ENCODE assay signal across 8 cellular contexts in genomic region chr11:65435330-65435931, GRCh38. TPM values are rescaled to one million over a fixed set of nuclear protein-coding genes. Genes with fewer than 3 reads are reported as not detected.
DNase-seq lines count a peak whose midpoint lies in the region; ATAC-seq and TF ChIP-seq lines count a peak whose summit lies in the region.
"Had no signal": no experiment of that assay in that cellular context is flagged by ENCODE, and none has a peak within 500 bp of the region (broad histone marks: within the 10 kb centered on the region; RNA-seq: fewer than 3 reads in every experiment).

No MANE protein-coding gene starts in this region.

- intact Hi-C loops in adrenal gland (cut with DNase I) (no loop called here), stomach (cut with DNase I; ENCODE audit: low total_unique reads) (no loop called here)

- DNase-seq in M059J (ENCODE audit: low read depth) (peak; percentile 47), adrenal gland (peak in 5 of 7 donors; percentile 27 to 56 (median 43)), hepatocyte (ENCODE audit: low spot score) (no peak), stomach (no peak), DMS79 (lab: John Stamatoyannopoulos, UW) (no peak), ecto neural progenitor cell (ENCODE audit: low spot score) (no peak)
- DNase-seq: MG63 had no signal

- no peak for TF ChIP-seq CTCF in adrenal gland (IDR thresholded peaks at IDR 0.05)
- no peak for TF ChIP-seq CTCF in hepatocyte (IDR thresholded peaks at IDR 0.05; ENCODE audit: poor library complexity)
- TF ChIP-seq CTCF in stomach (IDR thresholded peaks at IDR 0.05) = no peak

- WGBS in adrenal gland, 4 donors = 78 to 92% (median 82%) methylated on average over 6 to 9 of the region's 9 CpGs
- WGBS in hepatocyte (ENCODE audit: low lambda C conversion rate, missing lambda C conversion rate) = 89% methylated on average over 9 of the region's 9 CpGs
- WGBS in stomach, 5 donors = 75 to 85% (median 80%) methylated on average over 9 of the region's 9 CpGs

- H3K36me3 ChIP-seq in adrenal gland (replicated peaks in 1 of 2) (peaks cover 0 to 58% of the 10 kb centered on the region in 2 donors), hepatocyte (replicated peaks; ENCODE audit: insufficient read depth, low read depth) (no peaks in the 10 kb centered on the region), stomach (peaks cover 49 to 75% (median 66%) of the 10 kb centered on the region in 4 donors)

- no peak overlapping the region for H2AFZ ChIP-seq in hepatocyte

- H3K4me2 ChIP-seq in hepatocyte = no peak overlapping the region

- peak overlapping the region; percentile 39 to 100 (median 73) for H3K27ac ChIP-seq in adrenal gland
- peak overlapping the region; percentile 36 for H3K27ac ChIP-seq in hepatocyte
- peak overlapping the region in 4 of 5 donors; percentile 31 to 63 (median 55) for H3K27ac ChIP-seq in stomach

- no peak for TF ChIP-seq EP300 in stomach (IDR thresholded peaks at IDR 0.05)

- peaks cover 67% of the 10 kb centered on the region for H4K20me1 ChIP-seq in hepatocyte (ENCODE audit: insufficient read depth, poor library complexity, severe bottlenecking)

- H3K9me3 ChIP-seq in adrenal gland (replicated peaks in 1 of 3) = no peaks in the 10 kb centered on the region
- no peaks in the 10 kb centered on the region for H3K9me3 ChIP-seq in hepatocyte (ENCODE audit: low read depth)
- no peaks in the 10 kb centered on the region for H3K9me3 ChIP-seq in stomach
- H3K9me3 ChIP-seq: MG63 had no signal

- H3K4me1 ChIP-seq in adrenal gland (replicated peaks in 1 of 2) (peaks cover 47 to 100% of the 10 kb centered on the region in 2 donors), hepatocyte (ENCODE audit: insufficient read depth) (no peaks in the 10 kb centered on the region), stomach (peaks cover 48 to 97% (median 68%) of the 10 kb centered on the region in 4 donors)

- H3K27me3 ChIP-seq in adrenal gland = no peaks in the 10 kb centered on the region
- no peaks in the 10 kb centered on the region for H3K27me3 ChIP-seq in hepatocyte
- no peaks in the 10 kb centered on the region for H3K27me3 ChIP-seq in stomach
- H3K27me3 ChIP-seq: MG63 had no signal

- TF ChIP-seq POLR2A in adrenal gland (IDR thresholded peaks at IDR 0.05) (no peak), stomach (IDR thresholded peaks at IDR 0.05) (no peak)

- ATAC-seq in HG02763 (IDR thresholded peaks at IDR 0.05; ENCODE audit: unreplicated experiment) = no peak

- no peaks in the 10 kb centered on the region for H3K9me2 ChIP-seq in hepatocyte (replicated peaks; ENCODE audit: insufficient read depth)

- H3K4me3 ChIP-seq in adrenal gland (peak overlapping the region in 1 of 4 donors; percentile 3), hepatocyte (no peak overlapping the region), stomach (peak overlapping the region in 2 of 4 donors; percentile 17 to 23)
- H3K4me3 ChIP-seq: MG63 had no signal

- peaks cover 82% of the 10 kb centered on the region for H3K79me2 ChIP-seq in hepatocyte

RNA-seq across cellular contexts. Expression of gene NEAT1, which starts 12.8 kb away (rescaled TPM):
- total RNA-seq in M059J (2014; rRNA removed; shearing (Covaris generic)) = 3.9 and 6.5 TPM in 2 replicates
- 1,000 to 10,000 TPM in 3 of 8 donors, 100 to 1,000 TPM in 4, 10 to 100 TPM in 1; 64.3 to 1,661 (median 335) TPM for total RNA-seq in adrenal gland
- polyA plus RNA-seq in adrenal gland = 1,000 to 10,000 TPM in 2 of 3 donors, 100 to 1,000 TPM in 1; 216 to 6,838 (median 2,645) TPM
- 104 and 130 TPM in 2 replicates for total RNA-seq in hepatocyte
- 168 and 209 TPM in 2 replicates for polyA plus RNA-seq in hepatocyte
- 1,000 to 10,000 TPM in 2 of 5 donors, 100 to 1,000 TPM in 3; 253 to 2,124 (median 789) TPM for total RNA-seq in stomach
- 1,000 to 10,000 TPM in 1 of 3 donors, 100 to 1,000 TPM in 2; 131 to 1,368 (median 157) TPM for polyA plus RNA-seq in stomach

RNA-seq across cellular contexts. Expression of gene FRMD8, which starts 49.0 kb away (rescaled TPM):
- 42.6 and 43.0 TPM in 2 replicates for total RNA-seq in M059J (2014; rRNA removed; shearing (Covaris generic))
- total RNA-seq in adrenal gland = 10 to 100 TPM; 20.6 to 52.1 (median 39.6) TPM
- 10 to 100 TPM in 2 of 3 donors, 1 to 10 TPM in 1; 5.3 to 21.3 (median 20.4) TPM for polyA plus RNA-seq in adrenal gland
- 20.8 and 25.7 TPM in 2 replicates for total RNA-seq in hepatocyte
- polyA plus RNA-seq in hepatocyte = 22.2 and 31.0 TPM in 2 replicates
- total RNA-seq in stomach = 100 to 1,000 TPM in 3 of 5 donors, 10 to 100 TPM in 1, 1 to 10 TPM in 1; 9.3 to 340 (median 114) TPM
- polyA plus RNA-seq in stomach = 10 to 100 TPM; 11.8 to 16.3 (median 13.6) TPM

RNA-seq across cellular contexts. Expression of gene SLC25A45, which starts 53.0 kb away (rescaled TPM):
- total RNA-seq in M059J (2014; rRNA removed; shearing (Covaris generic)) = 1.1 and 2.5 TPM in 2 replicates
- total RNA-seq in adrenal gland = 10 to 100 TPM in 1 of 8 donors, 1 to 10 TPM in 7; 1.1 to 12.7 (median 6.7) TPM
- polyA plus RNA-seq in adrenal gland = 10 to 100 TPM in 2 of 3 donors, 1 to 10 TPM in 1; 2.4 to 21.0 (median 14.7) TPM
- 4.9 and 8.8 TPM in 2 replicates for total RNA-seq in hepatocyte
- 13.9 and 20.3 TPM in 2 replicates for polyA plus RNA-seq in hepatocyte
- total RNA-seq in stomach = 100 to 1,000 TPM in 1 of 5 donors, 1 to 10 TPM in 4; 1.2 to 101 (median 2.4) TPM
- polyA plus RNA-seq in stomach = 1 to 10 TPM; 1.9 to 3.8 (median 3.1) TPM

Comparison
In these comparisons a context has a peak if more than half of its experiments do, and no peak if none do; other contexts are left out.
1. DNase-seq: peak in M059J (single experiment) and adrenal gland (5 of 7); none in hepatocyte (single experiment), stomach (single experiment), DMS79 (single experiment) and ecto neural progenitor cell (single experiment).
2. Peak in every context shown above with its lines, with median percentiles within 50 percentile points of each other: H3K27ac ChIP-seq.